18 cellular contexts compared by ENCODE assay signal in genomic region chr3:150783334-150783733, GRCh38. TPM values are rescaled to one million over a fixed set of nuclear protein-coding genes. Genes with fewer than 3 reads are reported as not detected.
DNase-seq lines count a peak whose midpoint lies in the region; ATAC-seq and TF ChIP-seq lines count a peak whose summit lies in the region.
"Had no signal": no experiment of that assay in that cellular context is flagged by ENCODE, and none has a peak within 500 bp of the region (broad histone marks: within the 10 kb centered on the region; RNA-seq: fewer than 3 reads in every experiment).

No MANE protein-coding gene starts in this region.

- H3K27me3 ChIP-seq in Caco-2 (replicated peaks; ENCODE audit: control insufficient read depth, insufficient read depth, low read length): no peaks in the 10 kb centered on the region

- no TSS peak for BruUV-seq in Caco-2 (replicated peaks; lab: Mats Ljungman, UMichigan)

- no peaks in the 10 kb centered on the region for H3K36me3 ChIP-seq in Caco-2 (ENCODE audit: control insufficient read depth, insufficient read depth, low read length)

- intact Hi-C loops in activated T-helper 1 cell treated with anti-CD3 and anti-CD28 coated beads, Interleukin-12 subunit alpha, Interleukin-12 subunit beta, Interleukin-2, Interleukin-4 antibody, amounts not matched to agents 30 ng/mL and 10 ng/mL and 1 ng/mL, durations not matched to agents 14 hours and 24 hours and 36 hours (cut with micrococcal nuclease): loop anchor here (5.0 kb wide), 1 partner anchor 419 kb away; the partner anchor contains the start of gene GPR171
- intact Hi-C loops in Caco-2 (cut with micrococcal nuclease; ENCODE audit: unreplicated experiment): loop anchor here (10.0 kb wide), 1 partner anchor 301 kb away; the partner anchor contains the start of gene MED12L

- peak overlapping the region; percentile 82 for H3K27ac Mint-ChIP-seq in activated naive CD4-positive, alpha-beta T cell treated with anti-CD3 and anti-CD28 coated beads, Interleukin-2, amount 50 U/mL, for 24 hours
- H3K27ac Mint-ChIP-seq in activated T-helper 1 cell treated with anti-CD3 and anti-CD28 coated beads, Interleukin-12 subunit alpha, Interleukin-12 subunit beta, Interleukin-2, Interleukin-4 antibody, amounts not matched to agents 30 ng/mL and 10 ng/mL and 1 ng/mL, durations not matched to agents 14 hours and 24 hours and 36 hours: peak overlapping the region; percentile 93
- peak overlapping the region; percentile 66 for H3K27ac Mint-ChIP-seq in stimulated activated memory B cell treated with anti-CD40 and anti-IgM and Interleukin-4, amounts not matched to agents 10 μg/mL and 1 μg/mL and 100 μg/mL, for 72 hours
- H3K27ac Mint-ChIP-seq in Caco-2 (ENCODE audit: unreplicated experiment): no peak overlapping the region
- H3K27ac Mint-ChIP-seq in immature natural killer cell: no peak overlapping the region

- DNase-seq in activated naive CD4-positive, alpha-beta T cell treated with Interleukin-2 at 50 U/mL for 16 hours: no peak
- DNase-seq in activated T-helper 1 cell treated with anti-CD3 and anti-CD28 coated beads, Interleukin-12 subunit alpha, Interleukin-12 subunit beta, Interleukin-2, Interleukin-4 antibody, amounts not matched to agents 30 ng/mL and 10 ng/mL and 1 ng/mL, durations not matched to agents 14 hours and 24 hours and 36 hours (ENCODE audit: low spot score): no peak
- peak; percentile 22 to 44 for DNase-seq in cardiac fibroblast (ENCODE audit: low read depth in 2 of 2)
- DNase-seq in Caco-2: no peak
- no peak for DNase-seq in immature natural killer cell
- DNase-seq: DMS53, GM23248, HCEC 1CT, KBM-7, MV-4-11, NCI-H1417, NCI-H1930, NCI-H446 treated with DMSO at 0.1 percent for 48 hours, OCI-M1, SHP77 treated with DMSO at 0.1 percent for 48 hours had no signal

- no peaks in the 10 kb centered on the region for H3K9me3 ChIP-seq in Caco-2

- no peak for ATAC-seq in stimulated activated memory B cell treated with anti-CD40 and anti-IgM and Interleukin-4, amounts not matched to agents 10 μg/mL and 1 μg/mL and 100 μg/mL, for 72 hours
- no peak for ATAC-seq in GM18868 (IDR thresholded peaks at IDR 0.05; ENCODE audit: unreplicated experiment)

- no peaks in the 10 kb centered on the region for H3K36me3 Mint-ChIP-seq in activated naive CD4-positive, alpha-beta T cell treated with anti-CD3 and anti-CD28 coated beads, Interleukin-2, amount 50 U/mL, for 24 hours
- H3K36me3 Mint-ChIP-seq in activated T-helper 1 cell treated with anti-CD3 and anti-CD28 coated beads, Interleukin-12 subunit alpha, Interleukin-12 subunit beta, Interleukin-2, Interleukin-4 antibody, amounts not matched to agents 30 ng/mL and 10 ng/mL and 1 ng/mL, durations not matched to agents 14 hours and 24 hours and 36 hours (ENCODE audit: low read depth): peaks cover 2% of the 10 kb centered on the region
- no peaks in the 10 kb centered on the region for H3K36me3 Mint-ChIP-seq in stimulated activated memory B cell treated with anti-CD40 and anti-IgM and Interleukin-4, amounts not matched to agents 10 μg/mL and 1 μg/mL and 100 μg/mL, for 72 hours
- H3K36me3 Mint-ChIP-seq in Caco-2 (ENCODE audit: insufficient read depth, unreplicated experiment) (no peaks in the 10 kb centered on the region), immature natural killer cell (no peaks in the 10 kb centered on the region)

- no peak for TF ChIP-seq CTCF in cardiac fibroblast (IDR thresholded peaks at IDR 0.05; ENCODE audit: low read depth, low read length)
- no peak for TF ChIP-seq CTCF in Caco-2 (IDR thresholded peaks at IDR 0.05; ENCODE audit: insufficient read depth in 1 of 2, low read depth in 1 of 2, low read length in 1 of 2, severe bottlenecking in 1 of 2, unreplicated experiment in 1 of 2)

- POLR2A ChIA-PET in Caco-2 (lab: Charles Lee): interaction anchor here (0.6 kb wide), 1 partner anchor 19 kb away, joined by 3 read pairs; no protein-coding TSS in a partner anchor

- H3K9me3 Mint-ChIP-seq in activated naive CD4-positive, alpha-beta T cell treated with anti-CD3 and anti-CD28 coated beads, Interleukin-2, amount 50 U/mL, for 24 hours: no peaks in the 10 kb centered on the region
- peaks cover 4% of the 10 kb centered on the region for H3K9me3 Mint-ChIP-seq in activated T-helper 1 cell treated with anti-CD3 and anti-CD28 coated beads, Interleukin-12 subunit alpha, Interleukin-12 subunit beta, Interleukin-2, Interleukin-4 antibody, amounts not matched to agents 30 ng/mL and 10 ng/mL and 1 ng/mL, durations not matched to agents 14 hours and 24 hours and 36 hours
- H3K9me3 Mint-ChIP-seq in stimulated activated memory B cell treated with anti-CD40 and anti-IgM and Interleukin-4, amounts not matched to agents 10 μg/mL and 1 μg/mL and 100 μg/mL, for 72 hours: no peaks in the 10 kb centered on the region
- no peaks in the 10 kb centered on the region for H3K9me3 Mint-ChIP-seq in Caco-2 (ENCODE audit: unreplicated experiment)
- no peaks in the 10 kb centered on the region for H3K9me3 Mint-ChIP-seq in immature natural killer cell

- H3K4me1 Mint-ChIP-seq in activated naive CD4-positive, alpha-beta T cell treated with anti-CD3 and anti-CD28 coated beads, Interleukin-2, amount 50 U/mL, for 24 hours: peaks cover 39% of the 10 kb centered on the region
- H3K4me1 Mint-ChIP-seq in activated T-helper 1 cell treated with anti-CD3 and anti-CD28 coated beads, Interleukin-12 subunit alpha, Interleukin-12 subunit beta, Interleukin-2, Interleukin-4 antibody, amounts not matched to agents 30 ng/mL and 10 ng/mL and 1 ng/mL, durations not matched to agents 14 hours and 24 hours and 36 hours (ENCODE audit: low read depth): peaks cover 67% of the 10 kb centered on the region
- H3K4me1 Mint-ChIP-seq in stimulated activated memory B cell treated with anti-CD40 and anti-IgM and Interleukin-4, amounts not matched to agents 10 μg/mL and 1 μg/mL and 100 μg/mL, for 72 hours: peaks cover 7% of the 10 kb centered on the region
- H3K4me1 Mint-ChIP-seq in Caco-2 (ENCODE audit: low read depth, unreplicated experiment) (no peaks in the 10 kb centered on the region), immature natural killer cell (peaks cover 2 to 5% of the 10 kb centered on the region in 2 donors)

- H3K4me3 ChIP-seq in cardiac fibroblast (replicated peaks in 1 of 2; ENCODE audit: low read depth in 2 of 2, low read length in 2 of 2): no peak overlapping the region
- no peak overlapping the region for H3K4me3 ChIP-seq in Caco-2 (ENCODE audit: low read depth, low read length)
- H3K4me3 ChIP-seq: GM23248 had no signal

- H3K4me3 Mint-ChIP-seq in activated naive CD4-positive, alpha-beta T cell treated with anti-CD3 and anti-CD28 coated beads, Interleukin-2, amount 50 U/mL, for 24 hours: no peak overlapping the region
- H3K4me3 Mint-ChIP-seq in activated T-helper 1 cell treated with anti-CD3 and anti-CD28 coated beads, Interleukin-12 subunit alpha, Interleukin-12 subunit beta, Interleukin-2, Interleukin-4 antibody, amounts not matched to agents 30 ng/mL and 10 ng/mL and 1 ng/mL, durations not matched to agents 14 hours and 24 hours and 36 hours: no peak overlapping the region
- H3K4me3 Mint-ChIP-seq in stimulated activated memory B cell treated with anti-CD40 and anti-IgM and Interleukin-4, amounts not matched to agents 10 μg/mL and 1 μg/mL and 100 μg/mL, for 72 hours: no peak overlapping the region
- H3K4me3 Mint-ChIP-seq in Caco-2 (ENCODE audit: unreplicated experiment): no peak overlapping the region
- H3K4me3 Mint-ChIP-seq in immature natural killer cell: no peak overlapping the region

- H3K4me1 ChIP-seq in Caco-2: no peaks in the 10 kb centered on the region

- H3K27me3 Mint-ChIP-seq in activated naive CD4-positive, alpha-beta T cell treated with anti-CD3 and anti-CD28 coated beads, Interleukin-2, amount 50 U/mL, for 24 hours: no peaks in the 10 kb centered on the region
- no peaks in the 10 kb centered on the region for H3K27me3 Mint-ChIP-seq in activated T-helper 1 cell treated with anti-CD3 and anti-CD28 coated beads, Interleukin-12 subunit alpha, Interleukin-12 subunit beta, Interleukin-2, Interleukin-4 antibody, amounts not matched to agents 30 ng/mL and 10 ng/mL and 1 ng/mL, durations not matched to agents 14 hours and 24 hours and 36 hours (ENCODE audit: insufficient read depth)
- H3K27me3 Mint-ChIP-seq in stimulated activated memory B cell treated with anti-CD40 and anti-IgM and Interleukin-4, amounts not matched to agents 10 μg/mL and 1 μg/mL and 100 μg/mL, for 72 hours: peaks cover 8% of the 10 kb centered on the region
- H3K27me3 Mint-ChIP-seq in Caco-2 (ENCODE audit: insufficient read depth, unreplicated experiment) (peaks cover 3% of the 10 kb centered on the region), immature natural killer cell (ENCODE audit: low read depth in 3 of 3) (peaks cover 4 to 6% (median 6%) of the 10 kb centered on the region in 3 donors)

- CTCF ChIA-PET in Caco-2 (lab: Charles Lee): no interaction called here

RNA-seq across cellular contexts. Expression of gene SIAH2, which starts 20.4 kb away (rescaled TPM):
- total RNA-seq in activated T-helper 1 cell treated with anti-CD3 and anti-CD28 coated beads, Interleukin-12 subunit alpha, Interleukin-12 subunit beta, Interleukin-2, Interleukin-4 antibody, amounts not matched to agents 30 ng/mL and 10 ng/mL and 1 ng/mL, durations not matched to agents 14 hours and 24 hours and 36 hours: 175 and 177 TPM in 2 replicates
- 25.6 and 31.8 TPM in 2 replicates for total RNA-seq in Caco-2 (2022)
- 10 to 100 TPM; 22.7 to 29.1 (median 25.5) TPM for polyA plus RNA-seq in immature natural killer cell

Comparison
In these comparisons a context has a peak if more than half of its experiments do, and no peak if none do; other contexts are left out.
1. H3K27ac Mint-ChIP-seq: peak in activated naive CD4-positive, alpha-beta T cell treated with anti-CD3 and anti-CD28 coated beads, Interleukin-2, amount 50 U/mL, for 24 hours (single experiment), activated T-helper 1 cell treated with anti-CD3 and anti-CD28 coated beads, Interleukin-12 subunit alpha, Interleukin-12 subunit beta, Interleukin-2, Interleukin-4 antibody, amounts not matched to agents 30 ng/mL and 10 ng/mL and 1 ng/mL, durations not matched to agents 14 hours and 24 hours and 36 hours (single experiment) and stimulated activated memory B cell treated with anti-CD40 and anti-IgM and Interleukin-4, amounts not matched to agents 10 μg/mL and 1 μg/mL and 100 μg/mL, for 72 hours (single experiment); none in Caco-2 (single experiment) and immature natural killer cell (0 of 6).
2. DNase-seq: peak in cardiac fibroblast (2 of 2); none in activated naive CD4-positive, alpha-beta T cell treated with Interleukin-2 at 50 U/mL for 16 hours (single experiment), activated T-helper 1 cell treated with anti-CD3 and anti-CD28 coated beads, Interleukin-12 subunit alpha, Interleukin-12 subunit beta, Interleukin-2, Interleukin-4 antibody, amounts not matched to agents 30 ng/mL and 10 ng/mL and 1 ng/mL, durations not matched to agents 14 hours and 24 hours and 36 hours (single experiment), Caco-2 (0 of 2) and immature natural killer cell (0 of 3).